In genomic region chr9:9612270-9612669, GRCh38 we compare ENCODE assay signal across 10 cellular contexts.
DNase-seq lines count a peak whose midpoint lies in the region; ATAC-seq, FAIRE-seq and TF ChIP-seq lines count a peak whose summit lies in the region.
"Had no signal": no experiment of that assay in that cellular context is flagged by ENCODE, and none has a peak within 500 bp of the region (broad histone marks: within the 10 kb centered on the region; RNA-seq: fewer than 3 reads in every experiment).

No MANE protein-coding gene starts in this region.

- peak overlapping the region; percentile 3 for H3K4me3 Mint-ChIP-seq in glutamatergic neuron (ENCODE audit: unreplicated experiment)

- DNase-seq in NCI-H2029 treated with DMSO at 0.1 percent for 48 hours (lab: John Stamatoyannopoulos, UW) = peak; percentile 55
- no peak for DNase-seq in glutamatergic neuron
- no peak for DNase-seq in GM12892 (ENCODE audit: insufficient read length)
- DNase-seq in OCI-M2 (lab: John Stamatoyannopoulos, UW; ENCODE audit: unreplicated experiment) = no peak
- DNase-seq in stimulated activated naive CD4-positive, alpha-beta T cell treated with Interleukin-2 at 50 U/mL for 16 hours (lab: John Stamatoyannopoulos, UW) = no peak
- no peak for DNase-seq in SIG-M5 treated with dmso at 0.1 percent for 504 hours (lab: John Stamatoyannopoulos, UW; ENCODE audit: unreplicated experiment)
- DNase-seq: brain microvascular endothelial cell, right lobe of liver had no signal

- ATAC-seq in GM19035 (IDR thresholded peaks at IDR 0.05; ENCODE audit: unreplicated experiment) = peak; percentile 85
- ATAC-seq in HG02885 (IDR thresholded peaks at IDR 0.05; ENCODE audit: poor library complexity, unreplicated experiment) = peak; percentile 66
- ATAC-seq: right lobe of liver had no signal

- H3K36me3 Mint-ChIP-seq in glutamatergic neuron (ENCODE audit: unreplicated experiment) = no peaks in the 10 kb centered on the region

- H3K4me1 Mint-ChIP-seq in glutamatergic neuron (ENCODE audit: low read depth, unreplicated experiment) = peaks cover 12% of the 10 kb centered on the region

- no peak for TF ChIP-seq CTCF in glutamatergic neuron (IDR thresholded peaks at IDR 0.05; ENCODE audit: partially characterized antibody, unreplicated experiment)

- TF ChIP-seq POLR2A in GM12892 (IDR thresholded peaks at IDR 0.05; ENCODE audit: low read depth, low read length) = no peak

- peaks cover 5% of the 10 kb centered on the region for H3K27me3 Mint-ChIP-seq in glutamatergic neuron (ENCODE audit: unreplicated experiment)

- peak overlapping the region; percentile 43 for H3K27ac Mint-ChIP-seq in glutamatergic neuron (ENCODE audit: unreplicated experiment)

- peaks cover 8% of the 10 kb centered on the region for H3K9me3 Mint-ChIP-seq in glutamatergic neuron (ENCODE audit: unreplicated experiment)

- FAIRE-seq in GM12892 (lab: Jason Lieb, UNC) = no peak
